In the genomic region with DNA sequence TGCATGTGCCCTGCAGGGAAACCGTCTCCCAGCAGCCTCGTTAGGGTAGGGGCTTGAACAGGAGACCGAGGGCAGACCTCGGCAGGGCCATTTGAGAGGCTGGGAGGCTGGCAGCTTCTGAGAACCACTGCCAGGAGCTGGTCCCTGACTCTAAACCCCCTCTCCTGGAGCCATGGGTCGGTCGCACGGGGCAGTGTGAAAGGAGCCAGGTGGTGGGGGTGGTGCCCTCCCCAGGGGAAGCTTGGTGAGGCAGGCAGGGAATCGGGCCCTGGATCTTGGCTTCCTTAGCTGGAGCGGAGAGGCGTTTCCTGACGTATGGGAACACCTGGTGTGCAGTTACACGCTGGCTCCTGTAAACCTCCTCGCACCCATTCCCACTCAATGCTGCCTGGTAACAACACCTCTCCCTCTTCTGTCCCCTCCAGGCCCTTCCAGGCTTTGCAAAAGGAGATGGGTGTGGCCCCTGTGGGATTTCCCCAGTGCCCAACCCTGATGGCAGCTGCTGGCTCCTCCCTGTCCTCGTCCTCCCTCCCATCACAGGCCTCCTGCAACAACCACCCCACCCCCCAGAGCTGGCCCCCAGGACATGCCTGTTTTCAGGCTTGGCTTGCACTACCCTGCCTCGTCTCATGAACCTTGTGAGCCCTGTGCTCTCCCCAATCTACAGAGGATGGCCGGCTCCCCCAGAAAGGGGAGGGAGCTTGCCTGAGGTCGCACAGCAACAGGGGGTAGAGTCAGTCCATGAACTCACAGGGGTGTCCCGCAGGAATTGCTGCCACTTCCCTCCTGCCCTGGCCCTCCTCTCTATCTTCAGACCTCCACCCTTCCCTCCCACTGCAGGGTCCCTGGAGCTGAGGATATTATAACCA, we compare ENCODE assay signal across 1 cellular context.
TF ChIP-seq lines count a peak whose summit lies in the region.

No MANE protein-coding gene starts in this region.

TF ChIP-seq in SK-N-SH, 30 proteins besides CTCF, POLR2A, EP300 and RAD21 (continued from another document):
- TF ChIP-seq YY1 (IDR thresholded peaks at IDR 0.05; ENCODE audit: low read depth) (no peak), RXRA (IDR thresholded peaks at IDR 0.05; ENCODE audit: borderline replicate concordance, low read depth) (no peak), GATA2 (CRISPR knock-in tag; IDR thresholded peaks at IDR 0.05) (no peak), CHD2 (IDR thresholded peaks at IDR 0.05; ENCODE audit: low read length, partially characterized antibody) (no peak)
- TF ChIP-seq, protein P1, sequence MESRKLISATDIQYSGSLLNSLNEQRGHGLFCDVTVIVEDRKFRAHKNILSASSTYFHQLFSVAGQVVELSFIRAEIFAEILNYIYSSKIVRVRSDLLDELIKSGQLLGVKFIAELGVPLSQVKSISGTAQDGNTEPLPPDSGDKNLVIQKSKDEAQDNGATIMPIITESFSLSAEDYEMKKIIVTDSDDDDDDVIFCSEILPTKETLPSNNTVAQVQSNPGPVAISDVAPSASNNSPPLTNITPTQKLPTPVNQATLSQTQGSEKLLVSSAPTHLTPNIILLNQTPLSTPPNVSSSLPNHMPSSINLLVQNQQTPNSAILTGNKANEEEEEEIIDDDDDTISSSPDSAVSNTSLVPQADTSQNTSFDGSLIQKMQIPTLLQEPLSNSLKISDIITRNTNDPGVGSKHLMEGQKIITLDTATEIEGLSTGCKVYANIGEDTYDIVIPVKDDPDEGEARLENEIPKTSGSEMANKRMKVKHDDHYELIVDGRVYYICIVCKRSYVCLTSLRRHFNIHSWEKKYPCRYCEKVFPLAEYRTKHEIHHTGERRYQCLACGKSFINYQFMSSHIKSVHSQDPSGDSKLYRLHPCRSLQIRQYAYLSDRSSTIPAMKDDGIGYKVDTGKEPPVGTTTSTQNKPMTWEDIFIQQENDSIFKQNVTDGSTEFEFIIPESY (IDR thresholded peaks at IDR 0.05; ENCODE audit: borderline replicate concordance, low read depth), result no peak
